8 cellular contexts compared by ENCODE assay signal in the genomic region with DNA sequence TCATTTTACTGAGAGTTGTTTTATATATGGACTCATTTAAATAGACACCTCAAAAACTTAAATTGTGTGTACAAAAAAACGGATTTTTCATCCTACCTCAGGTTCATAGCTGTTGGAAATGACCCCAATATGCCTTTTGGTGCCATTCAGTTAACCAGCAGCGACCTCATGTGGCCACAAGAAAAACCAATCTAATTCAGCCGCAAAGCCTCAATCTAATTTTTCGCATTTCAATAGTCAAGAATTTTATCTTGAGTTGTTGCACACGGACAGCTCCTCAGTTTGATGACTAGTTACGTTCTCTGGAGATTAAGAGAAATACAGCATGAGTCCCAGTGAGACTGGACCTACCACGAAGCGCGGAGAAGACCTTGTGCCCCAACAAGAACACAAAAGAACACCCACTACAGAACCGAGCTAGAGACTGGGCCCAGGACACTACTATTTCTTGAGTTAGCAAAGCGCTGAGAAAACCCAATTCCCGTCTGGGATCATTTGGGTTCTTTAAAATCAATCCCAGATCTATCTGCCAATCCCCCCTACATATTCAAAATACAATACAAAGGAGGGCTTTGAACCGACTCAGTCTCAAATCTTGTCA. TPM values are rescaled to one million over a fixed set of nuclear protein-coding genes. Genes with fewer than 3 reads are reported as not detected.
A peak's percentile ranks its signal among the peaks of the same experiment; 100 is the strongest.
DNase-seq lines count a peak whose midpoint lies in the region; ATAC-seq lines count a peak whose summit lies in the region.

No MANE protein-coding gene starts in this region.

- H3K27ac ChIP-seq in Karpas-422 (ENCODE audit: low read length) = no peak overlapping the region

- no peaks in the 10 kb centered on the region for H4K20me1 ChIP-seq in Karpas-422 (ENCODE audit: insufficient read depth, low read depth, low read length)

- no peaks in the 10 kb centered on the region; the same call in 1 of the 2 replicates for H3K4me1 ChIP-seq in Karpas-422 (ENCODE audit: low read length)

- no peaks in the 10 kb centered on the region for H3K79me2 ChIP-seq in Karpas-422 (ENCODE audit: low read length)

- no peak overlapping the region for H3K4me2 ChIP-seq in Karpas-422 (ENCODE audit: low read depth, low read length, poor library complexity, severe bottlenecking)

- ATAC-seq in HG02973 (IDR thresholded peaks at IDR 0.05; ENCODE audit: unreplicated experiment) = no peak

- H3K4me3 ChIP-seq in Karpas-422 (ENCODE audit: low read length) = no peak overlapping the region

- DNase-seq in DMS53 (lab: John Stamatoyannopoulos, UW) (peak; percentile 73), Karpas-422 (peak; percentile 85), RKO (ENCODE audit: low spot score) (peak; percentile 81), glomerular endothelial cell (ENCODE audit: extremely low read depth, low read depth, low spot score) (peak; percentile 65), pons (ENCODE audit: low spot score) (peak; percentile 76), T1000 (lab: John Stamatoyannopoulos, UW) (no peak)
- peak; percentile 19 for DNase-seq in activated gamma-delta T cell treated with anti-CD3 and anti-CD28 coated beads, Interleukin-2, amount 50 U/mL, for 16 hours (ENCODE audit: low read depth)

- no peak overlapping the region for H3K9ac ChIP-seq in Karpas-422 (ENCODE audit: low read length)

- no peak overlapping the region for H2AFZ ChIP-seq in Karpas-422 (ENCODE audit: low read length)

- H3K9me2 ChIP-seq in Karpas-422 (replicated peaks; ENCODE audit: insufficient read depth, low read length) = no peaks in the 10 kb centered on the region

- H3K36me3 ChIP-seq in Karpas-422 (ENCODE audit: insufficient read depth, low read length) = no peaks in the 10 kb centered on the region

- no peaks in the 10 kb centered on the region for H3K27me3 ChIP-seq in Karpas-422 (ENCODE audit: low read length)

- H3K9me3 ChIP-seq in Karpas-422 (ENCODE audit: low read length) = no peaks in the 10 kb centered on the region

RNA-seq across cellular contexts. Expression of a gene that starts 1.1 kb away (rescaled TPM):
- total RNA-seq in Karpas-422 (2014; rRNA removed; shearing (Covaris generic); ENCODE audit: low replicate concordance) = 0.11 TPM in 1 of 2 replicates, not detected in the other
- 0.41 TPM in 1 of 2 replicates, not detected in the other for total RNA-seq in glomerular endothelial cell
